In genomic region chr2:77179297-77179696, GRCh38 we compare ENCODE assay signal across 8 cellular contexts.
"Had no signal": no experiment of that assay in that cellular context is flagged by ENCODE, and none has a peak within 500 bp of the region (broad histone marks: within the 10 kb centered on the region; RNA-seq: fewer than 3 reads in every experiment).

No MANE protein-coding gene starts in this region.

- DNase-seq: GDM1, GF-D8 had no signal

- H3K4me3 ChIP-seq: GM12878 had no signal

- FAIRE-seq: G401.6, GM12878, GM12891, GM12892, GM18507, GM19239 had no signal
